In the genomic region with DNA sequence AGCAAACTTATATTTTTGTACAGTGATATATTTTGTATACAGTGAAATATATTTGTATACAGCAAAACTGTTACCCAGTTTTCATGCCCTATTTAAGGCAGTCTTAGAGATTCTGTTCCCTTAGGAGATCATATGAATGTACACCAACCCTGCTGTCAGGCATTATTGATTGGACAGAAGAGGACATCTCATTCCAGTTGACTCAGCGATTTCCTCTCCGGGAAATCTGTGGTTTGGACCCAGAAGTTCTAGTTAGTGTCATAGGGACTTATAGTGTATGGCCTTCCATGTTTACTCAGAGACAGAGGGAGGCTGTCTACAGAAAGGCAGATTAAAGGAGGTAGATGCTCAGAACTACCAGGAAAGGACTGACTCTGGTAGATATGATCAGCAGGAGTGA, we compare ENCODE assay signal across 12 cellular contexts.
DNase-seq lines count a peak whose midpoint lies in the region; ATAC-seq and TF ChIP-seq lines count a peak whose summit lies in the region.
"Had no signal": no experiment of that assay in that cellular context is flagged by ENCODE, and none has a peak within 500 bp of the region (broad histone marks: within the 10 kb centered on the region; RNA-seq: fewer than 3 reads in every experiment).

No MANE protein-coding gene starts in this region.

- no peak overlapping the region for H3K4me2 ChIP-seq in osteoblast (ENCODE audit: insufficient read depth, low read length)
- H3K4me2 ChIP-seq: BLaER1 had no signal

- no peak for TF ChIP-seq CTCF in fibroblast of mammary gland (conservative IDR thresholded peaks at IDR 0.05; ENCODE audit: control insufficient read depth, insufficient read depth, low read depth, low read length)
- TF ChIP-seq CTCF in osteoblast (IDR thresholded peaks at IDR 0.05; ENCODE audit: extremely low read depth, low read depth, low read length) = no peak

- DNase-seq in KBM-7 = peak; percentile 29
- peak; percentile 56 for DNase-seq in fibroblast of mammary gland (ENCODE audit: low read depth)
- no peak for DNase-seq in osteoblast (ENCODE audit: insufficient read length, low spot score, missing footprints)
- DNase-seq in NCI-H146 treated with DMSO at 0.1 percent for 48 hours (lab: John Stamatoyannopoulos, UW; ENCODE audit: unreplicated experiment) = no peak
- no peak for DNase-seq in iPS-NIHi11 (ENCODE audit: low spot score)
- DNase-seq: Caco-2; CD8-positive, alpha-beta memory T cell; DND-41; GDM1 had no signal

- H3K4me3 ChIP-seq in fibroblast of mammary gland (ENCODE audit: control insufficient read depth, low read depth, low read length) (no peak overlapping the region), osteoblast (ENCODE audit: insufficient read depth, low read length) (no peak overlapping the region)
- H3K4me3 ChIP-seq: BLaER1 had no signal

- H3K36me3 ChIP-seq in osteoblast (ENCODE audit: insufficient read depth, low read length) = no peaks in the 10 kb centered on the region
- H3K36me3 ChIP-seq: BLaER1 had no signal

- peak overlapping the region; percentile 13 for H2AFZ ChIP-seq in osteoblast (ENCODE audit: low read length)

- H3K27me3 ChIP-seq in osteoblast (ENCODE audit: insufficient read depth, low read length) = no peaks in the 10 kb centered on the region
- H3K27me3 ChIP-seq: BLaER1 had no signal

- H4K20me1 ChIP-seq in osteoblast (ENCODE audit: insufficient read depth, low read length) = no peaks in the 10 kb centered on the region
- H4K20me1 ChIP-seq: BLaER1 had no signal

- no peaks in the 10 kb centered on the region for H3K4me1 ChIP-seq in osteoblast (ENCODE audit: insufficient read depth, low read length)
- H3K4me1 ChIP-seq: BLaER1, Caco-2 had no signal

- no peak for ATAC-seq in HG02852 (IDR thresholded peaks at IDR 0.05; ENCODE audit: unreplicated experiment)
- ATAC-seq: HCT116 had no signal

- no peaks in the 10 kb centered on the region for H3K79me2 ChIP-seq in osteoblast (ENCODE audit: insufficient read depth, low read length)

- in situ Hi-C loops in KBM-7 (cut with MboI; ENCODE audit: low pct_unique_long_range_greater_than_20kb, low sequenced_read_pairs) = no loop called here

- H3K9me3 ChIP-seq in osteoblast (ENCODE audit: low read depth, low read length) = no peaks in the 10 kb centered on the region
- H3K9me3 ChIP-seq: Caco-2 had no signal

- no peak overlapping the region for H3K27ac ChIP-seq in osteoblast (ENCODE audit: low read depth, low read length)
- H3K27ac ChIP-seq: BLaER1 had no signal

Comparison
In these comparisons a context has a peak if more than half of its experiments do, and no peak if none do; other contexts are left out.
1. DNase-seq: peak in KBM-7 (single experiment) and fibroblast of mammary gland (single experiment); none in osteoblast (single experiment), NCI-H146 treated with DMSO at 0.1 percent for 48 hours (single experiment) and iPS-NIHi11 (single experiment).